Comparison of ENCODE assay signal across 13 cellular contexts in genomic region chr6:45454008-45454911, GRCh38.
DNase-seq lines count a peak whose midpoint lies in the region; ATAC-seq, FAIRE-seq and TF ChIP-seq lines count a peak whose summit lies in the region.
"Had no signal": no experiment of that assay in that cellular context is flagged by ENCODE, and none has a peak within 500 bp of the region (broad histone marks: within the 10 kb centered on the region; RNA-seq: fewer than 3 reads in every experiment).

No MANE protein-coding gene starts in this region.

- peaks cover 38% of the 10 kb centered on the region for H3K4me1 Mint-ChIP-seq in astrocyte (ENCODE audit: low read depth, unreplicated experiment)
- H3K4me1 Mint-ChIP-seq: activated B cell treated with CpG ODN at 0.5 μM for 24 hours had no signal

- no peak for TF ChIP-seq CTCF in astrocyte (IDR thresholded peaks at IDR 0.05; ENCODE audit: insufficient read depth, low read depth, low read length)
- TF ChIP-seq CTCF in Peyer's patch (IDR thresholded peaks at IDR 0.05): no peak

- H3K9ac ChIP-seq in astrocyte (ENCODE audit: low read length): no peak overlapping the region

- peaks cover 41% of the 10 kb centered on the region for H3K79me2 ChIP-seq in astrocyte (ENCODE audit: insufficient read depth, low read length)

- H3K36me3 ChIP-seq in astrocyte (ENCODE audit: insufficient read depth, low read length) (peaks cover 23% of the 10 kb centered on the region), Peyer's patch (no peaks in the 10 kb centered on the region), H7 (replicated peaks; ENCODE audit: control insufficient read depth, insufficient read depth, low read length) (no peaks in the 10 kb centered on the region)

- H3K4me3 ChIP-seq in astrocyte (ENCODE audit: insufficient read depth, low read depth, low read length): no peak overlapping the region
- H3K4me3 ChIP-seq in Peyer's patch: no peak overlapping the region
- no peak overlapping the region for H3K4me3 ChIP-seq in H7 (ENCODE audit: insufficient read depth, low read depth, low read length)

- H3K4me2 ChIP-seq in astrocyte (ENCODE audit: low read length): no peak overlapping the region

- H2AFZ ChIP-seq in astrocyte (ENCODE audit: low read depth, low read length): no peak overlapping the region

- no peak for ATAC-seq in GM19455 (IDR thresholded peaks at IDR 0.05; ENCODE audit: unreplicated experiment)
- ATAC-seq: HepG2 had no signal

- no peaks in the 10 kb centered on the region for H4K20me1 ChIP-seq in astrocyte (ENCODE audit: insufficient read depth, low read length)

- no peaks in the 10 kb centered on the region for H3K9me3 Mint-ChIP-seq in astrocyte (ENCODE audit: unreplicated experiment)
- H3K9me3 Mint-ChIP-seq: activated B cell treated with CpG ODN at 0.5 μM for 24 hours; activated T-helper 2 cell treated with anti-CD3 and anti-CD28 coated beads, Interferon-gamma antibody, Interleukin-2, Interleukin-4, amounts not matched to agents 10 μg/mL and 5 μg/mL and 100 μg/mL, durations not matched to agents 14 hours and 24 hours and 36 hours; CD8-positive, alpha-beta memory T cell had no signal

- intact Hi-C loops in head of caudate nucleus (cut with DNase I): no loop called here

- H3K9me3 ChIP-seq in astrocyte (ENCODE audit: insufficient read depth, low read depth, low read length): no peaks in the 10 kb centered on the region
- no peaks in the 10 kb centered on the region for H3K9me3 ChIP-seq in Peyer's patch

- no peak overlapping the region for H3K27ac ChIP-seq in astrocyte (ENCODE audit: low read depth, low read length)
- H3K27ac ChIP-seq in Peyer's patch: peak overlapping the region in 1 of 4 donors; percentile 4

- H3K27me3 Mint-ChIP-seq in astrocyte (ENCODE audit: low read depth, unreplicated experiment): no peaks in the 10 kb centered on the region

- FAIRE-seq in astrocyte (lab: Jason Lieb, UNC): peak; percentile 76
- FAIRE-seq: HepG2 had no signal

- H3K4me3 Mint-ChIP-seq in astrocyte (ENCODE audit: unreplicated experiment): no peak overlapping the region
- H3K4me3 Mint-ChIP-seq: activated B cell treated with CpG ODN at 0.5 μM for 24 hours had no signal

- H3K4me1 ChIP-seq in astrocyte (ENCODE audit: insufficient read depth, low read length) (peaks cover 6% of the 10 kb centered on the region), Peyer's patch (no peaks in the 10 kb centered on the region)

- H3K27ac Mint-ChIP-seq in astrocyte (ENCODE audit: unreplicated experiment): no peak overlapping the region
- H3K27ac Mint-ChIP-seq: activated B cell treated with CpG ODN at 0.5 μM for 24 hours; activated T-helper 2 cell treated with anti-CD3 and anti-CD28 coated beads, Interferon-gamma antibody, Interleukin-2, Interleukin-4, amounts not matched to agents 10 μg/mL and 5 μg/mL and 100 μg/mL, durations not matched to agents 14 hours and 24 hours and 36 hours had no signal

- peaks cover 12% of the 10 kb centered on the region for H3K36me3 Mint-ChIP-seq in astrocyte (ENCODE audit: low read depth, unreplicated experiment)

- no peaks in the 10 kb centered on the region for H3K27me3 ChIP-seq in astrocyte (ENCODE audit: insufficient read depth, low read length)
- no peaks in the 10 kb centered on the region for H3K27me3 ChIP-seq in Peyer's patch
- H3K27me3 ChIP-seq in H7 (ENCODE audit: control insufficient read depth, insufficient read depth, low read length): no peaks in the 10 kb centered on the region

- DNase-seq in AG20443 (ENCODE audit: low spot score) (peak; percentile 59), HS-5 (ENCODE audit: low read depth) (peak; percentile 39), astrocyte (ENCODE audit: low read depth) (peak; percentile 90), lung microvascular endothelial cell (ENCODE audit: low read depth in 2 of 2) (peak; percentile 23 to 92), Peyer's patch (no peak), head of caudate nucleus (no peak), H7 (no peak)
- DNase-seq: activated B cell treated with CpG ODN at 0.5 μM for 24 hours; CD8-positive, alpha-beta memory T cell; NCI-H2107 had no signal

- no peak for TF ChIP-seq POLR2A in Peyer's patch (IDR thresholded peaks at IDR 0.05)

Comparison
In these comparisons a context has a peak if more than half of its experiments do, and no peak if none do; other contexts are left out.
1. DNase-seq: peak in AG20443 (single experiment), HS-5 (single experiment), astrocyte (single experiment) and lung microvascular endothelial cell (2 of 2); none in Peyer's patch (0 of 3), head of caudate nucleus (0 of 42) and H7 (single experiment).